Comparison of ENCODE assay signal across 8 cellular contexts in the genomic region with DNA sequence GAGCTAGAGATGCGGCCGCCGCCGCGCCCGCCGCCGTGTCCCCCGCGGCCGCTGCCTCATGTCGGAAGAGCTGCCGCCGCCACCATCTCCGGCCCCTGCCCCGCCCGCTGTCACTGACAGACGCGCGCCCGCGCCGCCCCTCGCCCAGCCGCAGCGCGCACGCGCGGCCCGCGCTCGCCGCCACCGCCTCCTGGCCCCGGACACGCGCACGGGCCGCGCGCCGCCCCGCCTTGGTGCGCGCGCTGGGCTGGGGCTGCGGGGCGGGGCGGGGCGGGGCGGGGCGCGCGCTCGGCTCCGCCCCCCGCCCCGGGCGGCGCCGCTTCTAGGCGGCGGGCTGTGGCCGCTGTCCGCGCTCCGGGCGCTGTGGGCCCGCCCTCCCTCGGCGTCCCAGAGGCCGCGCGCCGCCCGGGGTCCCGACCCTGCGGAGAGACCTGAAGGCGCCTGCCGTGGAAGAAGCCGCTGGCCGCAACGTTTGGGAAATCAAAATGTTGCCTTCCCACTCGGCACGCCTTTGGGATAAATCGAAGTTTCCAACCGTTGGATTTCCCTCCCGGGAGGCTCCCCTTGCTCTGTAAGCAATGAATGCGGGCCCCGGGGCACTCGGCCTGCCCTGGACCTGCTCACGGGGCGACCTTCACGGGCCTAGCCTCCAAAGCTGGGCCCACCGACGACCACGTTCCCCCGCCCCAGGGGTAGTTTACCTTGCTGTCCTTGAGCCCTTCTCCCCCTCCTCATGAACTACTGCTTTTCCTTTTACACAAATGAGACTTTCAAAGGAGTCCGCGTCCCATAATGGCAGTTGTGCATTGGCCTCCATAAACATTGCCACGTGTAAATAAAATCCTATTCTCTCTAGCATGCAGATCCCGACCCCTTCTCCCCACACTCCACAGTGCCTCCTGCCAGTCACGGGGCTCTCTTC.
DNase-seq lines count a peak whose midpoint lies in the region; ATAC-seq lines count a peak whose summit lies in the region.

A gene (minus strand): TSS at position 115 of the 922 bp plus-strand sequence. CDS start 1,000 bp downstream, outside the sequence.

- peak; percentile 65 for ATAC-seq in HG03064 (IDR thresholded peaks at IDR 0.05; ENCODE audit: low read depth, unreplicated experiment)

- DNase-seq in NCI-H510A treated with DMSO at 0.1 percent for 48 hours (lab: John Stamatoyannopoulos, UW): peak; percentile 58
- DNase-seq in NCI-H510A (lab: John Stamatoyannopoulos, UW): no peak
- DNase-seq in NCI-H82 (lab: John Stamatoyannopoulos, UW): peak; percentile 85
- DNase-seq in activated T-cell treated with anti-CD3 and anti-CD28 coated beads for 24 hours (ENCODE audit: low read depth): peak; percentile 65
- peak; percentile 89 for DNase-seq in epidermal melanocyte (ENCODE audit: insufficient read length, low spot score)
- peak; percentile 71 for DNase-seq in midbrain (lab: John Stamatoyannopoulos, UW)
- peak; percentile 56 for DNase-seq in stimulated activated CD8-positive, alpha-beta memory T cell treated with anti-CD3 and anti-CD28 coated beads, Interleukin-15, amount 100 ng/mL, for 24 hours (ENCODE audit: low read depth)
